In the genomic region with DNA sequence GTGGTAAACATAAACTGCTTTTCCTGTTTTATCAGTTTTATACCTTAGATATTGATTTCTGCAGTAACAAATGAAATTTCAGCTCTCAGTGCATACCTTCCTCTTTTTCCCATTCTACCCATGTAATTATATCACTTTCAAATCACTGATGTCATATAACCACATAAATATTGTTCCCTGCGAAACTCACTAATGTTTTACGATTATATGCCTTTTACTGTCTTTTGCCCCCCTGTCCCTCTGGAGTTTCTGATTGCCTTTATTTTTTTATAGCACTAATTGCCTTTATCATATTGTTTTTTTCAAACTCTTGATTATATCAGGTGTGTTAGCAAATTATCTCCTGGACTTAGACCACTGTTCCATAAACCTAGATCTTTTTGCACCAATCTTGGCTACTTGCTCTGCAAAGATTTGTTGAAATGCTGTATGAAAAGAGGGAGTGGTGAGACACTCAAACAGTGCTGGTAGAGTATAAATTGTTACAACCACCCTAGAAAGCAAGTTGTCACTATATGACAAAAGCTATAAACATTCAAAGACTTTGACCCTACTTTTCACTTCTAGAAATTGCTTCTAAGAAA, we compare ENCODE assay signal across 1 cellular context.
TF ChIP-seq lines count a peak whose summit lies in the region.

No MANE protein-coding gene starts in this region.

TF ChIP-seq in HEK293, 187 proteins besides CTCF, POLR2A, EP300 and RAD21 (continued from another document):
- 0 out of 2 replicates have a peak, but pooled peaks have one; percentile 47 for TF ChIP-seq IKZF3 (tag by site-specific recombination; IDR thresholded peaks at IDR 0.05)
- TF ChIP-seq ZNF610 (tag by site-specific recombination; IDR thresholded peaks at IDR 0.05; ENCODE audit: borderline replicate concordance) = no peak
